ENCODE assay signal across 8 cellular contexts in genomic region chr19:10074153-10074552, GRCh38.
DNase-seq lines count a peak whose midpoint lies in the region; ATAC-seq, FAIRE-seq and TF ChIP-seq lines count a peak whose summit lies in the region.

No MANE protein-coding gene starts in this region.

- no peak overlapping the region for H3K4me3 ChIP-seq in AG04449 (ENCODE audit: low read depth, low read length)

- POLR2A ChIA-PET in AG04449 (lab: Yijun Ruan, JAX), result no interaction called here

- ATAC-seq in effector memory CD8-positive, alpha-beta T cell (replicated peaks), result peak; percentile 85
- ATAC-seq in HG03342 (IDR thresholded peaks at IDR 0.05; ENCODE audit: unreplicated experiment) (no peak), HG03095 (IDR thresholded peaks at IDR 0.05; ENCODE audit: unreplicated experiment) (no peak)

- no peak overlapping the region for H3K4me3 Mint-ChIP-seq in effector memory CD8-positive, alpha-beta T cell

- H3K27me3 Mint-ChIP-seq in effector memory CD8-positive, alpha-beta T cell, result peaks cover 0 to 5% of the 10 kb centered on the region in 2 donors

- peak overlapping the region in 1 of 2 donors; percentile 25 for H3K27ac Mint-ChIP-seq in effector memory CD8-positive, alpha-beta T cell

- no peaks in the 10 kb centered on the region for H3K9me3 Mint-ChIP-seq in effector memory CD8-positive, alpha-beta T cell

- FAIRE-seq in GM19239 (lab: Jason Lieb, UNC), result peak; percentile 83

- CTCF ChIA-PET in AG04449 (lab: Yijun Ruan, JAX), result interaction anchor here (1.1 to 1.3 kb wide), 3 partner anchors 74 to 344 kb away, joined by 3 to 5 read pairs (median 3); no protein-coding TSS in a partner anchor

- no peaks in the 10 kb centered on the region for H3K36me3 Mint-ChIP-seq in effector memory CD8-positive, alpha-beta T cell (ENCODE audit: insufficient read depth)

- H3K4me1 Mint-ChIP-seq in effector memory CD8-positive, alpha-beta T cell (ENCODE audit: low read depth in 2 of 2), result no peaks in the 10 kb centered on the region

- TF ChIP-seq CTCF in AG04449 (IDR thresholded peaks at IDR 0.05; ENCODE audit: insufficient read depth, low read length, missing control alignments), result peak; percentile 4

- no peak for DNase-seq in AG04449 (ENCODE audit: low read depth, low spot score)
- DNase-seq in GM19239 (ENCODE audit: insufficient read length, low spot score), result peak; percentile 46
- DNase-seq in T follicular helper cell (ENCODE audit: low read depth), result peak; percentile 34
- peak; percentile 42 to 52 (median 45) for DNase-seq in effector memory CD8-positive, alpha-beta T cell
- DNase-seq in stimulated activated CD4-positive, alpha-beta T cell treated with anti-CD3 and anti-CD28 coated beads, Interleukin-12 subunit alpha, Interleukin-12 subunit beta, amount 100 ng/mL, for 48 hours (ENCODE audit: low read depth in 2 of 3, low spot score in 1 of 3), result peak; percentile 25 to 57 (median 40)
- DNase-seq in GM03348 (ENCODE audit: low spot score), result no peak

Comparison
In these comparisons a context has a peak if more than half of its experiments do, and no peak if none do; other contexts are left out.
1. DNase-seq: peak in GM19239 (single experiment), T follicular helper cell (single experiment), effector memory CD8-positive, alpha-beta T cell (3 of 3) and stimulated activated CD4-positive, alpha-beta T cell treated with anti-CD3 and anti-CD28 coated beads, Interleukin-12 subunit alpha, Interleukin-12 subunit beta, amount 100 ng/mL, for 48 hours (3 of 3); none in AG04449 (single experiment) and GM03348 (single experiment).